Comparison of ENCODE assay signal across 8 cellular contexts in genomic region chr20:47304287-47304686, GRCh38. TPM values are rescaled to one million over a fixed set of nuclear protein-coding genes. Genes with fewer than 3 reads are reported as not detected.
DNase-seq lines count a peak whose midpoint lies in the region; FAIRE-seq and TF ChIP-seq lines count a peak whose summit lies in the region.

No MANE protein-coding gene starts in this region.

- H3K27me3 ChIP-seq in keratinocyte (ENCODE audit: control insufficient read depth, extremely low read depth, insufficient read depth, low read length) (no peaks in the 10 kb centered on the region), stomach smooth muscle (ENCODE audit: control insufficient read depth in 1 of 2, insufficient read depth in 2 of 2, low read length in 2 of 2) (no peaks in the 10 kb centered on the region)

- H3K79me2 ChIP-seq in keratinocyte (ENCODE audit: control insufficient read depth, insufficient read depth, low read length): peaks cover 79% of the 10 kb centered on the region

- peak; percentile 41 for DNase-seq in NCI-H345 (lab: John Stamatoyannopoulos, UW)
- no peak for DNase-seq in NCI-H345 treated with DMSO at 0.1 percent for 48 hours (lab: John Stamatoyannopoulos, UW; ENCODE audit: unreplicated experiment)
- no peak for DNase-seq in keratinocyte (ENCODE audit: low read depth, low spot score)
- no peak for DNase-seq in GF-D8 (lab: John Stamatoyannopoulos, UW)
- no peak for DNase-seq in GM20000 (ENCODE audit: low spot score)
- no peak for DNase-seq in NOMO-1 treated with DMSO at 0.1 percent for 48 hours (lab: John Stamatoyannopoulos, UW; ENCODE audit: unreplicated experiment)

- no peaks in the 10 kb centered on the region for H3K9me1 ChIP-seq in keratinocyte (ENCODE audit: control insufficient read depth, extremely low read depth, insufficient read depth, low read length)

- no peak overlapping the region for H2AFZ ChIP-seq in keratinocyte (ENCODE audit: control insufficient read depth, low read length)

- H3K9ac ChIP-seq in keratinocyte (ENCODE audit: control insufficient read depth, extremely low read depth, insufficient read depth, low read length) (peak overlapping the region; percentile 28), stomach smooth muscle (ENCODE audit: low read length in 2 of 2) (peak overlapping the region; percentile 51 to 61)

- H3K27ac ChIP-seq in keratinocyte (ENCODE audit: control insufficient read depth, insufficient read depth, low read length) (peak overlapping the region; percentile 13), stomach smooth muscle (ENCODE audit: low read length) (peak overlapping the region; percentile 88)

- H3K9me3 ChIP-seq in keratinocyte (ENCODE audit: control insufficient read depth, low read depth, low read length) (no peaks in the 10 kb centered on the region), stomach smooth muscle (ENCODE audit: control insufficient read depth in 2 of 2, low read length in 2 of 2) (no peaks in the 10 kb centered on the region)

- no peaks in the 10 kb centered on the region for H4K20me1 ChIP-seq in keratinocyte (ENCODE audit: control insufficient read depth, extremely low read depth, insufficient read depth, low read length)

- H3K4me1 ChIP-seq in keratinocyte (ENCODE audit: control insufficient read depth, extremely low read depth, insufficient read depth, low read length) (peaks cover 24% of the 10 kb centered on the region), stomach smooth muscle (ENCODE audit: control insufficient read depth, insufficient read depth, low read length) (peaks cover 31% of the 10 kb centered on the region)

- no peak overlapping the region for H3K4me2 ChIP-seq in keratinocyte (ENCODE audit: control insufficient read depth, extremely low read depth, insufficient read depth, low read depth, low read length)

- H3K4me3 ChIP-seq in WI38 (ENCODE audit: low read depth, low read length): no peak overlapping the region
- H3K4me3 ChIP-seq in keratinocyte (ENCODE audit: control insufficient read depth in 2 of 3, extremely low read depth in 1 of 3, insufficient read depth in 2 of 3, low read depth in 1 of 3, low read length in 3 of 3): no peak overlapping the region
- H3K4me3 ChIP-seq in stomach smooth muscle (ENCODE audit: low read length in 2 of 2): no peak overlapping the region

- dilution Hi-C loops in keratinocyte (cut with MboI; ENCODE audit: extremely low pct_ligation_motif_present, low sequenced_read_pairs): no loop called here

- FAIRE-seq in keratinocyte (lab: Jason Lieb, UNC): no peak

- TF ChIP-seq CTCF in WI38 (IDR thresholded peaks at IDR 0.05; ENCODE audit: low read depth, low read length) (0 out of 2 replicates have a peak, but pooled peaks have one; percentile 14), keratinocyte (optimal IDR thresholded peaks at IDR 0.05 in 1 of 3, IDR thresholded peaks at IDR 0.05 in 1 of 3, conservative IDR thresholded peaks at IDR 0.05 in 1 of 3; ENCODE audit: extremely low read depth in 1 of 3, insufficient read depth in 2 of 3, low read length in 3 of 3) (no peak), GM20000 (IDR thresholded peaks at IDR 0.05; ENCODE audit: extremely low read depth, missing control alignments) (no peak)

- H3K36me3 ChIP-seq in keratinocyte (ENCODE audit: control insufficient read depth in 2 of 2, extremely low read depth in 1 of 2, insufficient read depth in 2 of 2, low read length in 2 of 2) (peaks cover 31 to 44% of the 10 kb centered on the region in 2 experiments), stomach smooth muscle (ENCODE audit: control insufficient read depth in 2 of 2, insufficient read depth in 2 of 2, low read length in 2 of 2) (peaks cover 5 to 7% of the 10 kb centered on the region in 2 donors)

RNA-seq across cellular contexts. Expression of gene ZMYND8, which starts 52.2 kb away (rescaled TPM):
- 30.0 to 42.6 TPM (median 39.8 TPM) in 3 replicates for polyA plus RNA-seq in keratinocyte
- 49.3 TPM for polyA plus RNA-seq in keratinocyte (2011; ENCODE audit: low read depth)
- 21.6 and 26.9 TPM in 2 replicates for polyA plus RNA-seq in keratinocyte (2011; cell fraction: cytosol; rRNA removed)
- 95.0 and 95.8 TPM in 2 replicates for polyA plus RNA-seq in keratinocyte (2011; cell fraction: nucleus; rRNA removed)
- 34.7 and 37.8 TPM in 2 replicates for polyA plus RNA-seq in keratinocyte (2012; ENCODE audit: low replicate concordance)
- 40.3 to 48.9 TPM (median 40.8 TPM) in 3 replicates for polyA minus RNA-seq in keratinocyte
- polyA minus RNA-seq in keratinocyte (2011; cell fraction: cytosol; rRNA and poly(A)+ RNA removed): 21.7 TPM
- 51.6 and 102 TPM in 2 replicates for polyA minus RNA-seq in keratinocyte (2011; cell fraction: nucleus; rRNA and poly(A)+ RNA removed)
